In the genomic region with DNA sequence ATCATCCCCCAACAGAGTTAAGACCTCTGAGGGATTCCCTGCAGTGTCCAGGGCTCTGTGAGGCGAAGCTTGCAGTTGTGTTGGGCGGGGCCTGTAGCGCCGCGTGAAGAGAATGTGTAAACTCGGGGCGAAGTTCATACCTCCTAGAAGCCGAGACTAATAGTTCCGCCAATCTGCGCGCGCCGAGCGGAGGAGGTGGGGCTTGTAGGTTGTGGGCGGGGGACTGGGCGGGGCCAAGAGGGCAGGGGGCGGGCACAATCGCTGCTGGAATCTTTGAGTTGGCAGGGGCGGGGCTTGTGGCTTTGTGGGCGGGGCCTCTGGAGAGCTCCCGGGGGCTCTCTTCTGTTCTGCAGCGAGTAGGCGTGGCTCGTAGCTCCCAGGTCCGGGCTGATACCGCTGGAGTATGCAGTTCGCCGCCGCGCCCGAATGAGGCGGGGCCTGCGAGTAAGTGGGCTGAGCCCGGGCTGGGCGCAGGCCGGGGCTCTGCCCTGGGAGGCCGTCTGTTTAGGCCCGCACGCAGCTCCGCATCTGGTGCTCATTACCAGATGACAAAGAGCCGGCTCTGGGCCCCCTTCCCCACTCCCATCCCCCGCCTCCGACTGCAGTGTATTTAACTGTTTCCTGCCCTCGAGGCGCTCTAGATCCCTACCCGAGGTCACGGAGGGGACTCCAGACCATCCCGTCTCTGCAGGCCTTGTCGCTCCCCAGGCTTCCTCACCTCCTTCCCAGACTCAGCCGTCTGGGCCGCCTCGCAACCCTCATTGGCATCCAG, we compare ENCODE assay signal across 8 cellular contexts. TPM values are rescaled to one million over a fixed set of nuclear protein-coding genes. Genes with fewer than 3 reads are reported as not detected.
DNase-seq lines count a peak whose midpoint lies in the region; ATAC-seq and TF ChIP-seq lines count a peak whose summit lies in the region.

No MANE protein-coding gene starts in this region.

- H3K27ac ChIP-seq in C4-2B: peak overlapping the region; percentile 48
- H3K27ac ChIP-seq in liver (ENCODE audit: low read depth in 1 of 2, low read length in 2 of 2): peak overlapping the region; percentile 79 to 86

- TF ChIP-seq CTCF in C4-2B (conservative IDR thresholded peaks at IDR 0.05): no peak
- no peak for TF ChIP-seq CTCF in liver (IDR thresholded peaks at IDR 0.05; ENCODE audit: low read depth, low read length, missing input control)

- ATAC-seq in GM19397 (IDR thresholded peaks at IDR 0.05; ENCODE audit: unreplicated experiment) (peak; percentile 55), HG03558 (IDR thresholded peaks at IDR 0.05; ENCODE audit: extremely low read depth, unreplicated experiment) (peak; percentile 37)

- H3K9ac ChIP-seq in liver (ENCODE audit: low read depth in 1 of 2, low read length in 2 of 2): peak overlapping the region in 1 of 2 donors; percentile 37

- DNase-seq in NCI-H748 (lab: John Stamatoyannopoulos, UW; ENCODE audit: unreplicated experiment) (peak; percentile 97), dermis microvascular lymphatic vessel endothelial cell (ENCODE audit: low read depth in 2 of 2) (peak; percentile 87 to 97)
- DNase-seq in activated CD4-positive, alpha-beta T cell treated with anti-CD3 and anti-CD28 coated beads, Interleukin-2, amount 50 U/mL, for 48 hours: peak; percentile 92 to 93
- peak; percentile 91 to 98 for DNase-seq in stimulated activated CD4-positive, alpha-beta T cell treated with anti-CD3 and anti-CD28 coated beads, Interleukin-2, amount 100 ng/mL, for 48 hours

- H3K4me1 ChIP-seq in liver (ENCODE audit: control insufficient read depth in 4 of 4, insufficient read depth in 4 of 4, low read length in 3 of 4): peaks cover 0 to 12% (median 5%) of the 10 kb centered on the region in 4 donors

- peak overlapping the region; percentile 44 to 63 (median 57) for H3K4me3 ChIP-seq in liver (ENCODE audit: low read depth in 1 of 3, low read length in 3 of 3)

- H3K36me3 ChIP-seq in liver (ENCODE audit: control insufficient read depth in 4 of 4, insufficient read depth in 3 of 4, low read depth in 1 of 4, low read length in 3 of 4): no peaks in the 10 kb centered on the region

- H3K27me3 ChIP-seq in liver (ENCODE audit: control insufficient read depth in 4 of 4, insufficient read depth in 4 of 4, low read length in 3 of 4): no peaks in the 10 kb centered on the region

- no peaks in the 10 kb centered on the region for H3K9me3 ChIP-seq in liver (ENCODE audit: control insufficient read depth in 4 of 4, low read length in 3 of 4)

- 5% methylated on average over 52 of the region's 52 CpGs for whole genome bisulfite sequencing in liver

- no peak for TF ChIP-seq RAD21 in liver (IDR thresholded peaks at IDR 0.05)

TF ChIP-seq in liver, 16 proteins besides CTCF, POLR2A, EP300 and RAD21:
- TF ChIP-seq SP1 (IDR thresholded peaks at IDR 0.05) (peak; percentile 27), ZBTB33 (IDR thresholded peaks at IDR 0.05) (no peak), RXRA (IDR thresholded peaks at IDR 0.05) (no peak), EGR1 (IDR thresholded peaks at IDR 0.05; ENCODE audit: low read depth in 2 of 2) (peak in 1 of 2 donors; percentile 39), HNF4A (conservative IDR thresholded peaks at IDR 0.05) (peak; percentile 45 to 53), TAF1 (conservative IDR thresholded peaks at IDR 0.05) (peak; percentile 1), JUND (IDR thresholded peaks at IDR 0.05) (peak in 1 of 2 donors; percentile 76)
- TF ChIP-seq, protein P1, sequence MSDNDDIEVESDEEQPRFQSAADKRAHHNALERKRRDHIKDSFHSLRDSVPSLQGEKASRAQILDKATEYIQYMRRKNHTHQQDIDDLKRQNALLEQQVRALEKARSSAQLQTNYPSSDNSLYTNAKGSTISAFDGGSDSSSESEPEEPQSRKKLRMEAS (IDR thresholded peaks at IDR 0.05): peak; percentile 30

RNA-seq across cellular contexts. Expression of gene CD248, which starts 4.1 kb away (rescaled TPM):
- total RNA-seq in dermis microvascular lymphatic vessel endothelial cell (under 0.01 and 0.13 TPM in 2 replicates), liver (1 to 10 TPM; 1.0 to 3.0 TPM)
- polyA plus RNA-seq in liver: 1 to 10 TPM in 1 of 2 donors, under 1 TPM in 1; 0.64 to 1.5 TPM

RNA-seq across cellular contexts. Expression of gene TMEM151A, which starts 21.0 kb away (rescaled TPM):
- total RNA-seq in dermis microvascular lymphatic vessel endothelial cell (under 0.01 TPM in 1 of 2 replicates, not detected in the other), liver (under 1 TPM in 1 of 2 donors, not detected in 1; 0.05 TPM)
- polyA plus RNA-seq in liver: under 1 TPM in 1 of 2 donors, not detected in 1; 0.13 TPM

RNA-seq across cellular contexts. Expression of gene RIN1, which starts 23.5 kb away (rescaled TPM):
- total RNA-seq in dermis microvascular lymphatic vessel endothelial cell (4.7 and 5.9 TPM in 2 replicates), liver (1 to 10 TPM in 1 of 2 donors, under 1 TPM in 1; 0.50 to 1.1 TPM)
- polyA plus RNA-seq in liver: under 1 TPM; 0.11 to 0.55 TPM

RNA-seq across cellular contexts. Expression of gene YIF1A, which starts 23.8 kb away (rescaled TPM):
- 123 and 146 TPM in 2 replicates for total RNA-seq in dermis microvascular lymphatic vessel endothelial cell
- 100 to 1,000 TPM in 1 of 2 donors, 10 to 100 TPM in 1; 93.0 to 115 TPM for total RNA-seq in liver
- 100 to 1,000 TPM; 118 to 136 TPM for polyA plus RNA-seq in liver

RNA-seq across cellular contexts. Expression of gene BRMS1, which starts 32.2 kb away (rescaled TPM):
- total RNA-seq in dermis microvascular lymphatic vessel endothelial cell (53.1 and 53.7 TPM in 2 replicates), liver (10 to 100 TPM; 12.0 to 20.0 TPM)
- 10 to 100 TPM; 20.6 to 24.0 TPM for polyA plus RNA-seq in liver

Comparison
In these comparisons a context has a peak if more than half of its experiments do, and no peak if none do; other contexts are left out.
1. Peak in every context shown above with its lines: DNase-seq, ATAC-seq, H3K4me3 ChIP-seq and H3K27ac ChIP-seq.